In genomic region chr15:82263350-82263749, GRCh38 we compare ENCODE assay signal across 8 cellular contexts. TPM values are rescaled to one million over a fixed set of nuclear protein-coding genes. Genes with fewer than 3 reads are reported as not detected.
DNase-seq lines count a peak whose midpoint lies in the region; ATAC-seq and TF ChIP-seq lines count a peak whose summit lies in the region.

No MANE protein-coding gene starts in this region.

- WGBS in spleen, 5 donors, result 39 to 77% (median 63%) methylated on average over 3 of the region's 3 CpGs

- H3K36me3 ChIP-seq in cardiac muscle cell, result peaks cover 7% of the 10 kb centered on the region
- H3K36me3 ChIP-seq in SK-N-MC (ENCODE audit: insufficient read depth, low read length), result peaks cover 10% of the 10 kb centered on the region; the same call in 1 of the 2 replicates
- peaks cover 0 to 15% (median 7%) of the 10 kb centered on the region in 6 donors for H3K36me3 ChIP-seq in spleen

- H3K27me3 ChIP-seq in cardiac muscle cell, result no peaks in the 10 kb centered on the region
- no peaks in the 10 kb centered on the region for H3K27me3 ChIP-seq in spleen (replicated peaks in 1 of 7)

- peaks cover 4% of the 10 kb centered on the region for H3K4me1 Mint-ChIP-seq in glutamatergic neuron (ENCODE audit: low read depth, unreplicated experiment)

- DNase-seq in cardiac muscle cell (ENCODE audit: low read depth in 1 of 2, low spot score in 1 of 2) (no peak), Right ventricle myocardium inferior (ENCODE audit: missing footprints) (no peak), SK-N-MC (ENCODE audit: low read depth, low spot score) (no peak), glutamatergic neuron (no peak), spleen (no peak), NCI-H128 (lab: John Stamatoyannopoulos, UW; ENCODE audit: unreplicated experiment) (no peak)
- no peak for DNase-seq in effector CD4-positive, alpha-beta T cell
- DNase-seq in activated CD4-positive, alpha-beta T cell treated with anti-CD3 and anti-CD28 coated beads for 48 hours, result no peak

- H3K4me3 ChIP-seq in cardiac muscle cell, result peak overlapping the region; percentile 68
- peak overlapping the region; percentile 97 for H3K4me3 ChIP-seq in SK-N-MC
- H3K4me3 ChIP-seq in spleen, result peak overlapping the region in 7 of 8 donors; percentile 81 to 98 (median 96)

- no peak for ATAC-seq in Right ventricle myocardium inferior

- H3K27ac Mint-ChIP-seq in glutamatergic neuron (ENCODE audit: unreplicated experiment), result peak overlapping the region; percentile 71

- TF ChIP-seq CTCF in cardiac muscle cell (IDR thresholded peaks at IDR 0.05; ENCODE audit: low read depth, low read length) (no peak), glutamatergic neuron (IDR thresholded peaks at IDR 0.05; ENCODE audit: partially characterized antibody, unreplicated experiment) (no peak), spleen (IDR thresholded peaks at IDR 0.05 in 8 of 11, conservative IDR thresholded peaks at IDR 0.05 in 3 of 11) (no peak)

- H3K9me3 Mint-ChIP-seq in glutamatergic neuron (ENCODE audit: unreplicated experiment), result no peaks in the 10 kb centered on the region

- no peak overlapping the region for H3K9ac ChIP-seq in SK-N-MC (ENCODE audit: insufficient read length)

- H3K4me3 Mint-ChIP-seq in glutamatergic neuron (ENCODE audit: unreplicated experiment), result peak overlapping the region; percentile 96

- no peak for TF ChIP-seq POLR2A in spleen (IDR thresholded peaks at IDR 0.05)

- H3K9me3 ChIP-seq in cardiac muscle cell (ENCODE audit: low read depth) (no peaks in the 10 kb centered on the region), SK-N-MC (ENCODE audit: low read depth, low read length) (no peaks in the 10 kb centered on the region), spleen (no peaks in the 10 kb centered on the region)

- no peaks in the 10 kb centered on the region for H3K36me3 Mint-ChIP-seq in glutamatergic neuron (ENCODE audit: unreplicated experiment)

- H3K27me3 Mint-ChIP-seq in glutamatergic neuron (ENCODE audit: unreplicated experiment), result peaks cover 1% of the 10 kb centered on the region

- H3K4me1 ChIP-seq in cardiac muscle cell (ENCODE audit: low read depth) (peaks cover 51% of the 10 kb centered on the region), spleen (peaks cover 15 to 53% (median 27%) of the 10 kb centered on the region in 6 donors)

- peak overlapping the region; percentile 2 for H3K27ac ChIP-seq in cardiac muscle cell
- H3K27ac ChIP-seq in SK-N-MC, result no peak overlapping the region
- H3K27ac ChIP-seq in spleen, result peak overlapping the region in 2 of 8 donors; percentile 79 to 90

- intact Hi-C loops in Right ventricle myocardium inferior (cut with DNase I), result no loop called here
- intact Hi-C loops in spleen (cut with DNase I; ENCODE audit: low total_unique reads), result no loop called here

RNA-seq across cellular contexts. Expression of gene SAXO2, which starts 0.7 kb away (rescaled TPM):
- 7.0 and 9.3 TPM in 2 replicates for total RNA-seq in cardiac muscle cell
- 20.6 and 26.3 TPM in 2 replicates for polyA plus RNA-seq in cardiac muscle cell
- 2.2 TPM for total RNA-seq in Right ventricle myocardium inferior
- 0.20 TPM for total RNA-seq in glutamatergic neuron (ENCODE audit: unreplicated experiment)
- 10 to 100 TPM in 1 of 7 donors, 1 to 10 TPM in 4, under 1 TPM in 1, not detected in 1; 0.23 to 12.0 (median 2.2) TPM for total RNA-seq in spleen
- polyA plus RNA-seq in spleen, result 1 to 10 TPM in 2 of 3 donors, under 1 TPM in 1; 0.58 to 7.8 (median 1.4) TPM

RNA-seq across cellular contexts. Expression of gene EFL1, which starts 0.8 kb away (rescaled TPM):
- total RNA-seq in cardiac muscle cell (42.1 and 54.8 TPM in 2 replicates), Right ventricle myocardium inferior (16.9 TPM), glutamatergic neuron (ENCODE audit: unreplicated experiment) (17.2 TPM), spleen (10 to 100 TPM; 15.7 to 21.9 (median 19.0) TPM)
- polyA plus RNA-seq in cardiac muscle cell (46.7 and 64.9 TPM in 2 replicates), spleen (1 to 10 TPM; 3.1 to 5.4 (median 4.8) TPM)
